21 cellular contexts compared by ENCODE assay signal in genomic region chr2:38797953-38798352, GRCh38.
"Had no signal": no experiment of that assay in that cellular context is flagged by ENCODE, and none has a peak within 500 bp of the region (broad histone marks: within the 10 kb centered on the region; RNA-seq: fewer than 3 reads in every experiment).

No MANE protein-coding gene starts in this region.

- H3K4me1 ChIP-seq: colonic mucosa, left lung had no signal

- H3K9me3 Mint-ChIP-seq: activated naive CD8-positive, alpha-beta T cell treated with anti-CD3 and anti-CD28 coated beads for 36 hours; activated T-helper 17 cell treated with anti-CD3 and anti-CD28 coated beads, Interleukin-2, amount 50 U/mL, for 72 hours; memory B cell; naive thymus-derived CD8-positive, alpha-beta T cell had no signal

- FAIRE-seq: kidney had no signal

- H3K9me3 ChIP-seq: colonic mucosa, left lung had no signal

- H3K4me3 Mint-ChIP-seq: activated naive CD8-positive, alpha-beta T cell treated with anti-CD3 and anti-CD28 coated beads for 36 hours; activated T-helper 17 cell treated with anti-CD3 and anti-CD28 coated beads, Interleukin-2, amount 50 U/mL, for 72 hours; memory B cell; naive thymus-derived CD8-positive, alpha-beta T cell had no signal

- H3K4me1 Mint-ChIP-seq: activated naive CD8-positive, alpha-beta T cell treated with anti-CD3 and anti-CD28 coated beads for 36 hours; activated T-helper 17 cell treated with anti-CD3 and anti-CD28 coated beads, Interleukin-2, amount 50 U/mL, for 72 hours; memory B cell; naive thymus-derived CD8-positive, alpha-beta T cell had no signal

- H3K27ac ChIP-seq: colonic mucosa, left lung, WERI-Rb-1 had no signal

- H3K27me3 Mint-ChIP-seq: activated naive CD8-positive, alpha-beta T cell treated with anti-CD3 and anti-CD28 coated beads for 36 hours; activated T-helper 17 cell treated with anti-CD3 and anti-CD28 coated beads, Interleukin-2, amount 50 U/mL, for 72 hours; memory B cell; naive thymus-derived CD8-positive, alpha-beta T cell had no signal

- H3K27ac Mint-ChIP-seq: activated naive CD8-positive, alpha-beta T cell treated with anti-CD3 and anti-CD28 coated beads for 36 hours; activated T-helper 17 cell treated with anti-CD3 and anti-CD28 coated beads, Interleukin-2, amount 50 U/mL, for 72 hours; memory B cell had no signal

- ATAC-seq: activated T-helper 17 cell treated with anti-CD3 and anti-CD28 coated beads, Interleukin-2, amount 50 U/mL, for 72 hours; left lung; naive thymus-derived CD8-positive, alpha-beta T cell had no signal

- H3K36me3 ChIP-seq: colonic mucosa had no signal

- H3K27me3 ChIP-seq: colonic mucosa, left lung had no signal

- H3K4me3 ChIP-seq: colonic mucosa, left lung had no signal

- DNase-seq: activated CD4-positive, alpha-beta T cell treated with anti-CD3 and anti-CD28 coated beads for 1 hour; activated naive CD4-positive, alpha-beta T cell; activated naive CD8-positive, alpha-beta T cell treated with anti-CD3 and anti-CD28 coated beads for 36 hours; activated T-cell treated with anti-CD3 and anti-CD28 coated beads for 4 hours; amniotic stem cell; caudate nucleus; colonic mucosa; erythroblast; foreskin melanocyte; glutamatergic neuron; hypothalamus; kidney; left lung; naive thymus-derived CD8-positive, alpha-beta T cell; stimulated activated CD4-positive, alpha-beta T cell treated with anti-CD3 and anti-CD28 coated beads, Interleukin-1b, Interleukin-23, amount 100 ng/mL, for 48 hours; stimulated activated CD8-positive, alpha-beta memory T cell treated with anti-CD3 and anti-CD28 coated beads, Interleukin-4, amount 100 ng/mL, for 48 hours; stimulated activated naive CD4-positive, alpha-beta T cell; T-helper 2 cell; WERI-Rb-1 had no signal
